Comparison of ENCODE assay signal across 17 cellular contexts in genomic region chr2:207231106-207231860, GRCh38.
A peak's percentile ranks its signal among the peaks of the same experiment; 100 is the strongest.
DNase-seq lines count a peak whose midpoint lies in the region; ATAC-seq lines count a peak whose summit lies in the region.
"Had no signal": no experiment of that assay in that cellular context is flagged by ENCODE, and none has a peak within 500 bp of the region (broad histone marks: within the 10 kb centered on the region; RNA-seq: fewer than 3 reads in every experiment).

No MANE protein-coding gene starts in this region.

- H3K27ac Mint-ChIP-seq in activated naive CD8-positive, alpha-beta T cell treated with anti-CD3 and anti-CD28 coated beads, Interleukin-2, amount 50 U/mL, for 24 hours: peak overlapping the region; percentile 68
- H3K27ac Mint-ChIP-seq in naive thymus-derived CD8-positive, alpha-beta T cell: peak overlapping the region in 3 of 10 donors; percentile 37 to 50 (median 46)
- H3K27ac Mint-ChIP-seq: mesothelial cell of epicardium had no signal

- H3K4me3 Mint-ChIP-seq in activated naive CD8-positive, alpha-beta T cell treated with anti-CD3 and anti-CD28 coated beads, Interleukin-2, amount 50 U/mL, for 24 hours: no peak overlapping the region
- H3K4me3 Mint-ChIP-seq in naive thymus-derived CD8-positive, alpha-beta T cell: peak overlapping the region in 9 of 10 donors; percentile 15 to 68 (median 36)
- H3K4me3 Mint-ChIP-seq: mesothelial cell of epicardium had no signal

- POLR2A ChIA-PET in naive thymus-derived CD8-positive, alpha-beta T cell (lab: Charles Lee): interaction anchor here (1.0 kb wide), 1 partner anchor 65 kb away, joined by 4 read pairs; the partner anchor contains the start of gene KLF7

- H3K36me3 Mint-ChIP-seq in activated naive CD8-positive, alpha-beta T cell treated with anti-CD3 and anti-CD28 coated beads, Interleukin-2, amount 50 U/mL, for 24 hours (ENCODE audit: low read depth): no peaks in the 10 kb centered on the region
- no peaks in the 10 kb centered on the region for H3K36me3 Mint-ChIP-seq in naive thymus-derived CD8-positive, alpha-beta T cell
- H3K36me3 Mint-ChIP-seq: mesothelial cell of epicardium had no signal

- peaks cover 45% of the 10 kb centered on the region for H3K4me1 Mint-ChIP-seq in activated naive CD8-positive, alpha-beta T cell treated with anti-CD3 and anti-CD28 coated beads, Interleukin-2, amount 50 U/mL, for 24 hours
- H3K4me1 Mint-ChIP-seq in naive thymus-derived CD8-positive, alpha-beta T cell: peaks cover 29 to 59% (median 40%) of the 10 kb centered on the region in 4 donors

- peak; percentile 49 for DNase-seq in stimulated activated CD4-positive, alpha-beta T cell treated with anti-CD3 and anti-CD28 coated beads, Interleukin-1b, Interleukin-23, amount 100 ng/mL, for 48 hours
- no peak for DNase-seq in stimulated activated CD4-positive, alpha-beta T cell treated with anti-CD3 and anti-CD28 coated beads, Interleukin-4, amount 100 ng/mL, for 4 hours
- DNase-seq in activated naive CD8-positive, alpha-beta T cell treated with anti-CD3 and anti-CD28 coated beads, Interleukin-2, amount 50 U/mL, for 24 hours: no peak
- DNase-seq in naive thymus-derived CD8-positive, alpha-beta T cell: no peak
- DNase-seq in NCI-H2227 treated with DMSO at 0.1 percent for 48 hours (lab: John Stamatoyannopoulos, UW) (no peak), NCI-H510A (lab: John Stamatoyannopoulos, UW) (no peak), H4 (ENCODE audit: low spot score) (no peak)
- DNase-seq: effector CD8-positive, alpha-beta T cell; foreskin melanocyte; MV-4-11; NK-92 treated with Interleukin-12 subunit alpha and Interleukin-12 subunit beta, amount 100 ng/mL, for 24 hours; psoas muscle; SIG-M5; stimulated activated CD4-positive, alpha-beta T cell treated with anti-CD3 and anti-CD28 coated beads, Interleukin-2, amount 100 ng/mL, for 24 hours; uterus had no signal

- ATAC-seq in activated naive CD8-positive, alpha-beta T cell treated with anti-CD3 and anti-CD28 coated beads, Interleukin-2, amount 50 U/mL, for 24 hours: peak; percentile 65
- ATAC-seq in naive thymus-derived CD8-positive, alpha-beta T cell: peak; percentile 20 to 37
- ATAC-seq in HG03108 (IDR thresholded peaks at IDR 0.05; ENCODE audit: unreplicated experiment): no peak
- ATAC-seq: psoas muscle had no signal

- H3K27me3 Mint-ChIP-seq in activated naive CD8-positive, alpha-beta T cell treated with anti-CD3 and anti-CD28 coated beads, Interleukin-2, amount 50 U/mL, for 24 hours: no peaks in the 10 kb centered on the region
- peaks cover 0 to 2% (median 0%) of the 10 kb centered on the region in 5 donors for H3K27me3 Mint-ChIP-seq in naive thymus-derived CD8-positive, alpha-beta T cell

- no peaks in the 10 kb centered on the region for H3K9me3 Mint-ChIP-seq in activated naive CD8-positive, alpha-beta T cell treated with anti-CD3 and anti-CD28 coated beads, Interleukin-2, amount 50 U/mL, for 24 hours
- H3K9me3 Mint-ChIP-seq in naive thymus-derived CD8-positive, alpha-beta T cell: no peaks in the 10 kb centered on the region
- H3K9me3 Mint-ChIP-seq: mesothelial cell of epicardium had no signal
